ENCODE assay signal across 20 cellular contexts in genomic region chr11:60771879-60772525, GRCh38. TPM values are rescaled to one million over a fixed set of nuclear protein-coding genes. Genes with fewer than 3 reads are reported as not detected.
DNase-seq lines count a peak whose midpoint lies in the region; ATAC-seq, FAIRE-seq and TF ChIP-seq lines count a peak whose summit lies in the region.
"Had no signal": no experiment of that assay in that cellular context is flagged by ENCODE, and none has a peak within 500 bp of the region (broad histone marks: within the 10 kb centered on the region; RNA-seq: fewer than 3 reads in every experiment).

No MANE protein-coding gene starts in this region.

- H3K27ac ChIP-seq in OCI-LY3 (ENCODE audit: low read length), result no peak overlapping the region
- H3K27ac ChIP-seq: esophagus squamous epithelium, heart left ventricle, KMS-11, prostate gland had no signal

- peak overlapping the region; percentile 42 for H3K4me2 ChIP-seq in OCI-LY3 (ENCODE audit: low read length)
- H3K4me2 ChIP-seq: KMS-11 had no signal

- intact Hi-C loops in activated CD8-positive, alpha-beta T cell treated with anti-CD3 and anti-CD28 coated beads for 36 hours (cut with micrococcal nuclease), result no loop called here

- CTCF ChIA-PET in activated CD8-positive, alpha-beta T cell treated with anti-CD3 and anti-CD28 coated beads for 36 hours (lab: Charles Lee), result interaction anchor here (11.7 kb wide), 1 partner anchor 8 kb away, joined by 116 read pairs; no protein-coding TSS in a partner anchor

- peak; percentile 38 for ATAC-seq in GM21447 (IDR thresholded peaks at IDR 0.05; ENCODE audit: unreplicated experiment)
- ATAC-seq in activated CD8-positive, alpha-beta T cell treated with anti-CD3 and anti-CD28 coated beads for 36 hours, result no peak
- ATAC-seq: heart left ventricle had no signal

- H3K27ac Mint-ChIP-seq in activated CD8-positive, alpha-beta T cell treated with anti-CD3 and anti-CD28 coated beads for 36 hours, result no peak overlapping the region
- H3K27ac Mint-ChIP-seq: activated naive CD8-positive, alpha-beta T cell treated with anti-CD3 and anti-CD28 coated beads, Interleukin-2, amount 10 ng/mL, durations not matched to agents 7 days and 5 days; activated T-cell treated with anti-CD3 and anti-CD28 coated beads, Interleukin-2, amount 50 U/mL, for 24 hours had no signal

- H4K20me1 ChIP-seq in OCI-LY3 (ENCODE audit: insufficient read depth, low read length), result no peaks in the 10 kb centered on the region

- peak overlapping the region; percentile 73 for H2AFZ ChIP-seq in OCI-LY3 (ENCODE audit: low read depth, low read length)

- H3K27me3 ChIP-seq in OCI-LY3 (ENCODE audit: low read depth, low read length), result no peaks in the 10 kb centered on the region

- no peaks in the 10 kb centered on the region for H3K36me3 ChIP-seq in OCI-LY3 (replicated peaks; ENCODE audit: low read depth, low read length)
- H3K36me3 ChIP-seq: esophagus squamous epithelium, heart left ventricle, prostate gland had no signal

- H3K4me3 ChIP-seq in OCI-LY3 (ENCODE audit: low read length), result no peak overlapping the region
- no peak overlapping the region for H3K4me3 ChIP-seq in fibroblast of mammary gland (ENCODE audit: control insufficient read depth, low read depth, low read length)
- H3K4me3 ChIP-seq: esophagus squamous epithelium, heart left ventricle, prostate gland had no signal

- H3K9ac ChIP-seq in OCI-LY3 (ENCODE audit: low read length), result no peak overlapping the region
- H3K9ac ChIP-seq: KMS-11 had no signal

- H3K36me3 Mint-ChIP-seq in activated CD8-positive, alpha-beta T cell treated with anti-CD3 and anti-CD28 coated beads for 36 hours (ENCODE audit: low read depth), result no peaks in the 10 kb centered on the region
- H3K36me3 Mint-ChIP-seq: activated naive CD8-positive, alpha-beta T cell treated with anti-CD3 and anti-CD28 coated beads, Interleukin-2, amount 10 ng/mL, durations not matched to agents 7 days and 5 days had no signal

- H3K4me3 Mint-ChIP-seq in activated CD8-positive, alpha-beta T cell treated with anti-CD3 and anti-CD28 coated beads for 36 hours, result no peak overlapping the region
- H3K4me3 Mint-ChIP-seq: activated naive CD8-positive, alpha-beta T cell treated with anti-CD3 and anti-CD28 coated beads, Interleukin-2, amount 10 ng/mL, durations not matched to agents 7 days and 5 days; activated T-cell treated with anti-CD3 and anti-CD28 coated beads, Interleukin-2, amount 50 U/mL, for 24 hours; nephron progenitor cell had no signal

- no peaks in the 10 kb centered on the region for H3K9me3 Mint-ChIP-seq in activated CD8-positive, alpha-beta T cell treated with anti-CD3 and anti-CD28 coated beads for 36 hours
- H3K9me3 Mint-ChIP-seq: activated naive CD8-positive, alpha-beta T cell treated with anti-CD3 and anti-CD28 coated beads, Interleukin-2, amount 10 ng/mL, durations not matched to agents 7 days and 5 days; activated T-cell treated with anti-CD3 and anti-CD28 coated beads, Interleukin-2, amount 50 U/mL, for 24 hours; nephron progenitor cell had no signal

- peaks cover 2% of the 10 kb centered on the region for H3K27me3 Mint-ChIP-seq in activated CD8-positive, alpha-beta T cell treated with anti-CD3 and anti-CD28 coated beads for 36 hours

- TF ChIP-seq CTCF in OCI-LY3 (IDR thresholded peaks at IDR 0.05; ENCODE audit: low read depth, low read length) (no peak), fibroblast of mammary gland (conservative IDR thresholded peaks at IDR 0.05; ENCODE audit: control insufficient read depth, insufficient read depth, low read depth, low read length) (no peak)
- no peak for TF ChIP-seq CTCF in activated CD8-positive, alpha-beta T cell treated with anti-CD3 and anti-CD28 coated beads for 36 hours (IDR thresholded peaks at IDR 0.05)

- H3K4me1 ChIP-seq in OCI-LY3 (ENCODE audit: low read length), result peaks cover 19% of the 10 kb centered on the region
- H3K4me1 ChIP-seq: prostate gland had no signal

- DNase-seq in fibroblast of mammary gland (ENCODE audit: low read depth) (peak; percentile 9), urothelium cell line (ENCODE audit: low spot score) (peak; percentile 43), NCI-H524 (lab: John Stamatoyannopoulos, UW) (no peak), NCI-H2029 treated with DMSO at 0.1 percent for 48 hours (lab: John Stamatoyannopoulos, UW) (no peak)
- DNase-seq in activated CD8-positive, alpha-beta T cell treated with anti-CD3 and anti-CD28 coated beads for 36 hours, result no peak
- DNase-seq: activated CD4-positive, alpha-beta T cell treated with anti-CD3 and anti-CD28 coated beads, Interleukin-2, amount 50 U/mL, for 4 hours; activated naive CD8-positive, alpha-beta T cell treated with anti-CD3 and anti-CD28 coated beads, Interleukin-2, amount 10 ng/mL, durations not matched to agents 7 days and 5 days; activated T-cell treated with anti-CD3 and anti-CD28 coated beads, Interleukin-2, amount 50 U/mL, for 24 hours; C1 segment of cervical spinal cord; esophagus squamous epithelium; heart left ventricle; NCI-H1092 treated with DMSO at 0.1 percent for 48 hours; NCI-H2171 treated with DMSO at 0.1 percent for 48 hours; NCI-H774; nephron progenitor cell had no signal

- H3K79me2 ChIP-seq in OCI-LY3 (ENCODE audit: low read length), result no peaks in the 10 kb centered on the region

- H3K9me3 ChIP-seq in OCI-LY3 (ENCODE audit: insufficient read depth, low read length), result no peaks in the 10 kb centered on the region
- H3K9me3 ChIP-seq: esophagus squamous epithelium, heart left ventricle, prostate gland had no signal

- FAIRE-seq in urothelium cell line (lab: Jason Lieb, UNC), result no peak

- POLR2A ChIA-PET in activated CD8-positive, alpha-beta T cell treated with anti-CD3 and anti-CD28 coated beads for 36 hours (lab: Charles Lee), result no interaction called here

- peaks cover 11% of the 10 kb centered on the region for H3K4me1 Mint-ChIP-seq in activated CD8-positive, alpha-beta T cell treated with anti-CD3 and anti-CD28 coated beads for 36 hours (ENCODE audit: low read depth)

RNA-seq across cellular contexts. Expression of gene MS4A10, which starts 13.1 kb away (rescaled TPM):
- not detected for total RNA-seq in activated CD8-positive, alpha-beta T cell treated with anti-CD3 and anti-CD28 coated beads for 36 hours
- total RNA-seq: activated naive CD8-positive, alpha-beta T cell treated with anti-CD3 and anti-CD28 coated beads, Interleukin-2, amount 10 ng/mL, durations not matched to agents 7 days and 5 days; esophagus squamous epithelium; heart left ventricle; mesenteric fat pad had no signal

RNA-seq across cellular contexts. Expression of gene MS4A15, which starts 15.3 kb away (rescaled TPM):
- total RNA-seq in activated CD8-positive, alpha-beta T cell treated with anti-CD3 and anti-CD28 coated beads for 36 hours, result not detected
- total RNA-seq: activated naive CD8-positive, alpha-beta T cell treated with anti-CD3 and anti-CD28 coated beads, Interleukin-2, amount 10 ng/mL, durations not matched to agents 7 days and 5 days; esophagus squamous epithelium; heart left ventricle; mesenteric fat pad; prostate gland had no signal

RNA-seq across cellular contexts. Expression of gene MS4A18, which starts 47.5 kb away (rescaled TPM):
- total RNA-seq in activated CD8-positive, alpha-beta T cell treated with anti-CD3 and anti-CD28 coated beads for 36 hours, result not detected
- total RNA-seq: activated naive CD8-positive, alpha-beta T cell treated with anti-CD3 and anti-CD28 coated beads, Interleukin-2, amount 10 ng/mL, durations not matched to agents 7 days and 5 days; esophagus squamous epithelium; heart left ventricle; mesenteric fat pad; prostate gland had no signal

Comparison
In these comparisons a context has a peak if more than half of its experiments do, and no peak if none do; other contexts are left out.
1. DNase-seq: peak in fibroblast of mammary gland (single experiment) and urothelium cell line (single experiment); none in NCI-H524 (0 of 2), activated CD8-positive, alpha-beta T cell treated with anti-CD3 and anti-CD28 coated beads for 36 hours (single experiment) and NCI-H2029 treated with DMSO at 0.1 percent for 48 hours (single experiment).